Comparison of ENCODE assay signal across 20 cellular contexts in genomic region chr1:95311762-95312161, GRCh38.
"Had no signal": no experiment of that assay in that cellular context is flagged by ENCODE, and none has a peak within 500 bp of the region (broad histone marks: within the 10 kb centered on the region; RNA-seq: fewer than 3 reads in every experiment).

No MANE protein-coding gene starts in this region.

- H3K27ac ChIP-seq: coronary artery, lower lobe of right lung, right atrium auricular region, stomach, thyroid gland, vagina had no signal

- H3K4me3 ChIP-seq: coronary artery, lower lobe of right lung, prostate gland, right atrium auricular region, stomach, thyroid gland, vagina had no signal

- H3K4me3 Mint-ChIP-seq: effector memory CD8-positive, alpha-beta T cell; natural killer cell; neural crest cell; stimulated activated effector memory CD8-positive, alpha-beta T cell treated with anti-CD3 and anti-CD28 coated beads, Interleukin-12 subunit alpha, Interleukin-12 subunit beta, amount 100 ng/mL, for 72 hours had no signal

- H3K4me1 Mint-ChIP-seq: natural killer cell; stimulated activated effector memory CD8-positive, alpha-beta T cell treated with anti-CD3 and anti-CD28 coated beads, Interleukin-12 subunit alpha, Interleukin-12 subunit beta, amount 100 ng/mL, for 72 hours had no signal

- FAIRE-seq: frontal cortex, keratinocyte had no signal

- DNase-seq: effector memory CD8-positive, alpha-beta T cell; left ventricle myocardium superior; lower lobe of right lung; natural killer cell; nucleus accumbens; stimulated activated CD4-positive, alpha-beta T cell treated with anti-CD3 and anti-CD28 coated beads, Interleukin-2, amount 100 ng/mL, for 24 hours; stimulated activated CD4-positive, alpha-beta T cell treated with anti-CD3 and anti-CD28 coated beads, Interleukin-4, amount 100 ng/mL, for 24 hours; stimulated activated naive CD4-positive, alpha-beta T cell treated with Interleukin-2 at 50 U/mL for 16 hours; stomach; thyroid gland; trophoblast cell had no signal

- H3K9me3 ChIP-seq: lower lobe of right lung, prostate gland, right atrium auricular region, stomach, thyroid gland, vagina had no signal

- H3K27ac Mint-ChIP-seq: effector memory CD8-positive, alpha-beta T cell; natural killer cell; stimulated activated effector memory CD8-positive, alpha-beta T cell treated with anti-CD3 and anti-CD28 coated beads, Interleukin-12 subunit alpha, Interleukin-12 subunit beta, amount 100 ng/mL, for 72 hours had no signal

- H3K9me3 Mint-ChIP-seq: stimulated activated effector memory CD8-positive, alpha-beta T cell treated with anti-CD3 and anti-CD28 coated beads, Interleukin-12 subunit alpha, Interleukin-12 subunit beta, amount 100 ng/mL, for 72 hours had no signal

- H3K4me1 ChIP-seq: lower lobe of right lung, right atrium auricular region, stomach, thyroid gland, vagina had no signal

- ATAC-seq: effector memory CD8-positive, alpha-beta T cell; left ventricle myocardium superior; lower lobe of right lung; natural killer cell; sciatic nerve; stimulated activated effector memory CD8-positive, alpha-beta T cell treated with anti-CD3 and anti-CD28 coated beads, Interleukin-12 subunit alpha, Interleukin-12 subunit beta, amount 100 ng/mL, for 72 hours had no signal

- H3K36me3 ChIP-seq: lower lobe of right lung, prostate gland, right atrium auricular region, stomach, thyroid gland, vagina had no signal

- H3K36me3 Mint-ChIP-seq: natural killer cell; stimulated activated effector memory CD8-positive, alpha-beta T cell treated with anti-CD3 and anti-CD28 coated beads, Interleukin-12 subunit alpha, Interleukin-12 subunit beta, amount 100 ng/mL, for 72 hours had no signal

- H3K27me3 ChIP-seq: right atrium auricular region, thyroid gland, vagina had no signal
